22 cellular contexts compared by ENCODE assay signal in the genomic region with DNA sequence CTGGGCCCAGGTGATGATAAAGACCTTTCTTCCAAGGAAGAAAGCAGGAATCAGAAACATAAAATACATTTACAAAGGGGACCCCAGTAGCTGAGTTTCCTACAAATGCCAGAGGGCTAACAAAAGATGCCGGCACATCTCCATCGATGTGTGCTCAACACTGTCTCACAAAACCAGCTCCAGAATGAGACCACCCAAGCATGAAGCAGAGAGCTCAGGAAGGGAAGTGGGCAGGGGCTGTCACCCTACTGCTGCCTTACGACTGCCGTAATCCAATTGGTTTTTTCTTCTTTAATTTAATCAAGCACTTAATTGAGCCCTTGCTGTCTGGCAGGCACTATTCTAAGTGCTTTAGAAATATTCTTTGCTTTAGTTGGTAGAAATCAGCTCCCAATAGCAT. TPM values are rescaled to one million over a fixed set of nuclear protein-coding genes. Genes with fewer than 3 reads are reported as not detected.
DNase-seq lines count a peak whose midpoint lies in the region; ATAC-seq, FAIRE-seq and TF ChIP-seq lines count a peak whose summit lies in the region.
"Had no signal": no experiment of that assay in that cellular context is flagged by ENCODE, and none has a peak within 500 bp of the region (broad histone marks: within the 10 kb centered on the region; RNA-seq: fewer than 3 reads in every experiment).

No MANE protein-coding gene starts in this region.

- H3K4ac ChIP-seq in mesendoderm (ENCODE audit: low read depth, low read length) = no peak overlapping the region

- no peak overlapping the region for H3K9ac ChIP-seq in GM12878 (ENCODE audit: control insufficient read depth, insufficient read depth, low read length)
- no peak overlapping the region for H3K9ac ChIP-seq in mesendoderm (ENCODE audit: low read length)

- no peak overlapping the region for H4K8ac ChIP-seq in mesendoderm (ENCODE audit: low read depth, low read length)

- H2BK120ac ChIP-seq in mesendoderm (ENCODE audit: low read depth, low read length) = no peak overlapping the region

- peaks cover 20% of the 10 kb centered on the region for H3K79me1 ChIP-seq in mesendoderm (ENCODE audit: low read length)

- H3K18ac ChIP-seq in mesendoderm (ENCODE audit: low read length) = no peak overlapping the region

- CTCF ChIA-PET in GM12878 (lab: Yijun Ruan, JAX) = interaction anchor here (1.4 kb wide), 1 partner anchor 24 kb away, joined by 5 read pairs; no protein-coding TSS in a partner anchor

- no peaks in the 10 kb centered on the region for H3F3A ChIP-seq in GM23338 (replicated peaks; ENCODE audit: low read depth)

- RAD21 ChIA-PET in GM12878 (lab: Charles Lee; ENCODE audit: unreplicated experiment) = interaction anchor here (1.0 to 1.2 kb wide), 2 partner anchors 10 to 24 kb away, joined by 3 to 7 read pairs; no protein-coding TSS in a partner anchor

- H4K20me1 ChIP-seq in GM23338 (replicated peaks; ENCODE audit: insufficient read depth) (no peaks in the 10 kb centered on the region; the same call in none of the 2 replicates), GM12878 (ENCODE audit: control insufficient read depth, insufficient read depth) (no peaks in the 10 kb centered on the region)

- H3K9me3 Mint-ChIP-seq in GM23338 = no peaks in the 10 kb centered on the region
- H3K9me3 Mint-ChIP-seq in stimulated activated naive B cell treated with anti-CD40 and anti-IgM and Interleukin-4, amounts not matched to agents 10 μg/mL and 1 μg/mL and 100 μg/mL, for 72 hours = peaks cover 1 to 3% of the 10 kb centered on the region in 2 donors
- H3K9me3 Mint-ChIP-seq: CD8-positive, alpha-beta memory T cell had no signal

- H3K4me3 Mint-ChIP-seq in GM23338 = no peak overlapping the region
- H3K4me3 Mint-ChIP-seq in stimulated activated naive B cell treated with anti-CD40 and anti-IgM and Interleukin-4, amounts not matched to agents 10 μg/mL and 1 μg/mL and 100 μg/mL, for 72 hours = no peak overlapping the region
- H3K4me3 Mint-ChIP-seq: CD8-positive, alpha-beta memory T cell had no signal

- peaks cover 50% of the 10 kb centered on the region for H3K79me2 ChIP-seq in GM23338 (replicated peaks; ENCODE audit: insufficient read depth)
- peaks cover 45% of the 10 kb centered on the region for H3K79me2 ChIP-seq in GM12878 (ENCODE audit: control insufficient read depth, insufficient read depth, low read length)
- H3K79me2 ChIP-seq in mesendoderm (ENCODE audit: control insufficient read depth, insufficient read depth, low read length) = peaks cover 8% of the 10 kb centered on the region

- H3K9me3 ChIP-seq in GM12878 (replicated peaks; ENCODE audit: control insufficient read depth, insufficient read depth, low read length) = no peaks in the 10 kb centered on the region

- intact Hi-C loops in GM12878 (cut with micrococcal nuclease; ENCODE audit: unreplicated experiment) = no loop called here

- no peaks in the 10 kb centered on the region; the same call in 2 of the 3 replicates for H3K36me3 Mint-ChIP-seq in GM23338 (ENCODE audit: low read depth)
- H3K36me3 Mint-ChIP-seq in stimulated activated naive B cell treated with anti-CD40 and anti-IgM and Interleukin-4, amounts not matched to agents 10 μg/mL and 1 μg/mL and 100 μg/mL, for 72 hours = no peaks in the 10 kb centered on the region
- H3K36me3 Mint-ChIP-seq: CD8-positive, alpha-beta memory T cell had no signal

- TF ChIP-seq CTCF in GM23338 (conservative IDR thresholded peaks at IDR 0.05; ENCODE audit: low read depth in 2 of 2) = no peak
- no peak for TF ChIP-seq CTCF in GM12878 (IDR thresholded peaks at IDR 0.05 in 2 of 3, conservative IDR thresholded peaks at IDR 0.05 in 1 of 3; ENCODE audit: control insufficient read depth in 2 of 3, extremely low read depth in 1 of 3, insufficient read depth in 1 of 3, low read depth in 3 of 3, low read length in 3 of 3)

- no peak for FAIRE-seq in GM12878 (lab: Jason Lieb, UNC)
- FAIRE-seq: H54 had no signal

- SMC1A ChIA-PET in GM12878 (lab: Charles Lee; ENCODE audit: uncharacterized antibody, unreplicated experiment) = interaction anchor here (0.6 to 8.9 kb wide), 2 partner anchors 16 to 73 kb away, joined by 3 to 256 read pairs; no protein-coding TSS in a partner anchor

- 97% methylated on average over 4 of the region's 4 CpGs for WGBS in GM12878 (ENCODE audit: insufficient coverage, insufficient replicate concordance, low lambda C conversion rate, missing lambda C conversion rate)
- no CpG with 5 or more reads among the region's 4 CpGs for WGBS in mesendoderm (ENCODE audit: extremely low coverage, insufficient coverage, low lambda C conversion rate)

- H2AK5ac ChIP-seq in mesendoderm (ENCODE audit: low read length) = no peak overlapping the region

- peaks cover 24% of the 10 kb centered on the region for H3K4me1 ChIP-seq in GM23338 (ENCODE audit: insufficient read depth)
- peaks cover 51% of the 10 kb centered on the region for H3K4me1 ChIP-seq in GM12878 (ENCODE audit: control insufficient read depth, insufficient read depth, low read length)
- H3K4me1 ChIP-seq in mesendoderm (ENCODE audit: control insufficient read depth, low read depth, low read length) = peaks cover 4% of the 10 kb centered on the region

- no TSS peak for BruUV-seq in GM12878 (replicated peaks; lab: Mats Ljungman, UMichigan)

- no peak overlapping the region for H3K56ac ChIP-seq in mesendoderm (ENCODE audit: low read length)

- peak; percentile 25; the same call in 2 of the 3 replicates for ATAC-seq in GM23338
- ATAC-seq in GM12878 = no peak
- no peak for ATAC-seq in stimulated activated naive B cell treated with anti-CD40 and anti-IgM and Interleukin-4, amounts not matched to agents 10 μg/mL and 1 μg/mL and 100 μg/mL, for 72 hours (replicated peaks)
- ATAC-seq in HG03196 (IDR thresholded peaks at IDR 0.05; ENCODE audit: unreplicated experiment) = no peak
- ATAC-seq: SK-N-SH treated with all-trans-retinoic acid at 6 μM for 48 hours had no signal

- H3K27me3 Mint-ChIP-seq in GM23338 (ENCODE audit: insufficient read depth, low read depth, poor library complexity) = peaks cover 1% of the 10 kb centered on the region
- no peaks in the 10 kb centered on the region for H3K27me3 Mint-ChIP-seq in stimulated activated naive B cell treated with anti-CD40 and anti-IgM and Interleukin-4, amounts not matched to agents 10 μg/mL and 1 μg/mL and 100 μg/mL, for 72 hours

- peaks cover 50% of the 10 kb centered on the region for H3K4me1 Mint-ChIP-seq in GM23338
- H3K4me1 Mint-ChIP-seq in stimulated activated naive B cell treated with anti-CD40 and anti-IgM and Interleukin-4, amounts not matched to agents 10 μg/mL and 1 μg/mL and 100 μg/mL, for 72 hours = peaks cover 17 to 25% of the 10 kb centered on the region in 2 donors

- H3K27me3 ChIP-seq in GM23338 (ENCODE audit: insufficient read depth) (no peaks in the 10 kb centered on the region), GM12878 (replicated peaks in 1 of 2; ENCODE audit: control insufficient read depth in 2 of 2, insufficient read depth in 2 of 2, low read length in 1 of 2) (no peaks in the 10 kb centered on the region), mesendoderm (ENCODE audit: insufficient read depth, low read length, poor library complexity) (no peaks in the 10 kb centered on the region)

- H3K4me3 ChIP-seq in GM23338 (no peak overlapping the region), GM12878 (no peak overlapping the region), mesendoderm (ENCODE audit: low read length) (no peak overlapping the region)

- no peak overlapping the region for H3K27ac ChIP-seq in GM23338 (ENCODE audit: low read depth)
- H3K27ac ChIP-seq in GM12878 (ENCODE audit: control insufficient read depth, insufficient read depth) = peak overlapping the region; percentile 27; the same call in 1 of the 2 replicates
- H3K27ac ChIP-seq in mesendoderm (ENCODE audit: low read depth, low read length) = no peak overlapping the region
- H3K27ac ChIP-seq: 22Rv1, C4-2B, RWPE1 had no signal

- in situ Hi-C loops in GM12878 (cut with MboI) = no loop called here

- H4K5ac ChIP-seq in mesendoderm (ENCODE audit: low read length) = no peak overlapping the region

- H3K4me2 ChIP-seq in GM23338 (0 out of 2 replicates have a peak overlapping the region, but pooled peaks have one; percentile 8), GM12878 (ENCODE audit: control insufficient read depth, insufficient read depth) (0 out of 2 replicates have a peak overlapping the region, but pooled peaks have one; percentile 12), mesendoderm (ENCODE audit: low read length) (no peak overlapping the region)

- H2AFZ ChIP-seq in GM23338 (no peak overlapping the region), GM12878 (ENCODE audit: control insufficient read depth, low read depth, low read length) (no peak overlapping the region)

- TF ChIP-seq EP300 in GM12878 (IDR thresholded peaks at IDR 0.05; ENCODE audit: borderline replicate concordance in 1 of 2, control insufficient read depth in 1 of 2, low read depth in 2 of 2, low read length in 2 of 2) = no peak

- no peak for TF ChIP-seq RAD21 in GM12878 (IDR thresholded peaks at IDR 0.05; ENCODE audit: insufficient read depth, low read depth, low read length)

- no peak overlapping the region for H2BK5ac ChIP-seq in mesendoderm (ENCODE audit: low read length)

- DNase-seq in NCI-H1092 treated with DMSO at 0.1 percent for 48 hours (lab: John Stamatoyannopoulos, UW) (peak; percentile 56), NCI-H1092 (lab: John Stamatoyannopoulos, UW) (no peak), GM23338 (ENCODE audit: low spot score) (no peak), GM12878 (ENCODE audit: low read depth, low spot score) (no peak), mesendoderm (no peak)
- DNase-seq in stimulated activated naive B cell treated with anti-CD40 and anti-IgM and Interleukin-4, amounts not matched to agents 10 μg/mL and 1 μg/mL and 100 μg/mL, for 72 hours = no peak
- no peak for DNase-seq in stimulated activated CD4-positive, alpha-beta T cell treated with anti-CD3 and anti-CD28 coated beads, Interleukin-4, amount 100 ng/mL, for 1 hour
- DNase-seq: ACHN; CD8-positive, alpha-beta memory T cell; Kasumi-1; NCI-H1436 treated with DMSO at 0.1 percent for 48 hours; NCI-H1930; NCI-H2227 treated with DMSO at 0.1 percent for 48 hours; NCI-H510A treated with DMSO at 0.1 percent for 48 hours; NCI-H748 treated with DMSO at 0.1 percent for 48 hours; SIG-M5 had no signal

- POLR2A ChIA-PET in GM12878 (lab: Charles Lee) = interaction anchor here (0.6 to 7.2 kb wide), 2 partner anchors 11 to 221 kb away, joined by 3 to 95 read pairs; no protein-coding TSS in a partner anchor

- H3K9me2 ChIP-seq in GM23338 (ENCODE audit: insufficient read depth) = no peaks in the 10 kb centered on the region

- no peaks in the 10 kb centered on the region; the same call in 1 of the 2 replicates for H3K36me3 ChIP-seq in GM23338 (ENCODE audit: insufficient read depth)
- H3K36me3 ChIP-seq in GM12878 (ENCODE audit: control insufficient read depth in 2 of 2, insufficient read depth in 2 of 2, low read length in 1 of 2) = no peaks in the 10 kb centered on the region
- H3K36me3 ChIP-seq in mesendoderm (ENCODE audit: control insufficient read depth, insufficient read depth, low read length) = no peaks in the 10 kb centered on the region

- TF ChIP-seq POLR2A in GM12878 (IDR thresholded peaks at IDR 0.05; ENCODE audit: low read depth, low read length) = no peak

- no peak overlapping the region for H3K23ac ChIP-seq in mesendoderm (ENCODE audit: low read length)

- H2BK15ac ChIP-seq in mesendoderm (replicated peaks; ENCODE audit: low read depth) = no peak overlapping the region

- H3K27ac Mint-ChIP-seq in GM23338 = no peak overlapping the region
- H3K27ac Mint-ChIP-seq in stimulated activated naive B cell treated with anti-CD40 and anti-IgM and Interleukin-4, amounts not matched to agents 10 μg/mL and 1 μg/mL and 100 μg/mL, for 72 hours = peak overlapping the region; percentile 65
- H3K27ac Mint-ChIP-seq: CD8-positive, alpha-beta memory T cell had no signal

RNA-seq across cellular contexts. Expression of gene SMCO4, which starts 26.1 kb away (rescaled TPM):
- total RNA-seq in GM23338 (2014; rRNA removed; shearing (Covaris generic)) = 21.9 and 49.0 TPM in 2 replicates
- polyA plus RNA-seq in GM23338 (2016; fragmentation: Nextera tagmentation; extraction: Ambion mirVana) (42.2 and 47.6 TPM in 2 replicates), GM12878 (2011; rRNA removed) (56.8 and 59.9 TPM in 2 replicates), GM12878 (2014; fragmentation: Illumina TruSeq; extraction: Trizol) (18.7 and 25.9 TPM in 2 replicates), GM12878 (2014; fragmentation: Nextera tagmentation; extraction: Ambion mirVana) (1 to 10 TPM; 3.6 to 8.1 TPM), GM12878 (2014; rRNA removed) (31.4 and 40.3 TPM in 2 replicates), GM12878 (2016; fragmentation: Nextera tagmentation; extraction: Ambion mirVana) (10 to 100 TPM; 36.4 to 41.8 TPM)
- total RNA-seq in GM12878 (2013; cell fraction: nucleolus; rRNA removed) = 20.0 and 25.0 TPM in 2 replicates
- total RNA-seq in GM12878 (2014; rRNA removed) (27.9 and 29.6 TPM in 2 replicates), GM12878 (2014; rRNA removed; fragmentation: Illumina TruSeq; extraction: Trizol) (23.6 and 24.4 TPM in 2 replicates), GM12878 (2021) (24.8 and 26.1 TPM in 2 replicates)
- polyA plus RNA-seq in GM12878 (2011; ENCODE audit: low read depth) = 31.0 TPM
- polyA plus RNA-seq in GM12878 (2011; cell fraction: cytosol; rRNA removed) = 53.5 and 81.3 TPM in 2 replicates
- polyA plus RNA-seq in GM12878 (2011; cell fraction: nucleus; rRNA removed) = 42.5 and 56.3 TPM in 2 replicates
- polyA plus RNA-seq in GM12878 (2012) = 44.7 and 48.4 TPM in 2 replicates
- 14.8 and 28.9 TPM in 2 replicates for polyA minus RNA-seq in GM12878 (2011; rRNA and poly(A)+ RNA removed)
- polyA minus RNA-seq in GM12878 (2011; cell fraction: cytosol; rRNA and poly(A)+ RNA removed) = 8.0 and 15.2 TPM in 2 replicates
- 8.9 and 11.4 TPM in 2 replicates for polyA minus RNA-seq in GM12878 (2011; cell fraction: nucleus; rRNA and poly(A)+ RNA removed)
- 40.2 TPM for polyA plus RNA-seq in mesendoderm (2013, experiment 1 of 2)
- polyA plus RNA-seq in mesendoderm (2013, experiment 2 of 2) = 41.8 TPM
